9 cellular contexts compared by ENCODE assay signal in the genomic region with DNA sequence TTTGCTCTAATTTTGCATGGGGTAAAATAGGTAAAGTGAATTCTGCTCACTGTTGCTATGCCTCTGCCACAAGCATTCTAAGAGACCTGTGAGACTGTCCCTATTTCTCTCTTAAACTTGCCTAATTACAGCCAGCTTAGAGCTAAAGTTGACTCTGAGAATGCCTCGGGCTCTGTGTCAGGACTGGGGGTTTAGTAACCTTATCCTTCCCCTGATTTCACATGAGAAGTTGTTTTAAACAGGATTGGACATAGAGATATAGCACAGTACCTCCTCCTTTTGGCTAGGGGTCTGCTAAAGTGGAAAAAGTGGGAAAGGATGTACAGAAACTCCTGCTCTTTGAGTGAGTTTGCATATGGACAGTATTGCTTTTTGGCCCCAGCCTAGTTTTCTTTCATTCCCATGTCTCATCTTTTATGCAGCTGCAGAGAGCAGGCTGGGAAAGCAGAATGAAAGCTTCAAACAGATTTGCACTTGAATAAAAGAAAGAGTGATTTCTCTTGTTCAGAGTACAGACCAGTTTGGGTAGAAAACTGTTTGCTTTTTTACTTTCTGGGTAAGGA.
DNase-seq lines count a peak whose midpoint lies in the region; ATAC-seq and TF ChIP-seq lines count a peak whose summit lies in the region.
"Had no signal": no experiment of that assay in that cellular context is flagged by ENCODE, and none has a peak within 500 bp of the region (broad histone marks: within the 10 kb centered on the region; RNA-seq: fewer than 3 reads in every experiment).

No MANE protein-coding gene starts in this region.

- WGBS in HUES64, result 11% methylated on average over 1 of the region's 1 CpG
- WGBS in suprapubic skin, result 44% methylated on average over 1 of the region's 1 CpG

- peak; percentile 45 for ATAC-seq in left lobe of liver
- no peak for ATAC-seq in GM21786 (IDR thresholded peaks at IDR 0.05; ENCODE audit: unreplicated experiment)
- ATAC-seq in activated T-cell treated with anti-CD3 and anti-CD28 coated beads, Interleukin-2, amount 50 U/mL, for 72 hours (replicated peaks in 1 of 2), result no peak
- ATAC-seq in HG03432 (IDR thresholded peaks at IDR 0.05; ENCODE audit: unreplicated experiment), result no peak

- no peak for TF ChIP-seq CTCF in coronary artery (IDR thresholded peaks at IDR 0.05)
- TF ChIP-seq CTCF in suprapubic skin (IDR thresholded peaks at IDR 0.05), result no peak

- H3K9ac ChIP-seq in HUES64 (ENCODE audit: low read depth, low read length), result peak overlapping the region; percentile 9; the same call in 1 of the 2 replicates

- no peaks in the 10 kb centered on the region for H3K27me3 Mint-ChIP-seq in activated T-cell treated with anti-CD3 and anti-CD28 coated beads, Interleukin-2, amount 50 U/mL, for 72 hours (ENCODE audit: low read depth)

- H3K36me3 ChIP-seq in HUES64 (ENCODE audit: insufficient read depth, low read length) (no peaks in the 10 kb centered on the region), suprapubic skin (no peaks in the 10 kb centered on the region)

- peaks cover 70% of the 10 kb centered on the region for H3K4me1 ChIP-seq in HUES64 (ENCODE audit: insufficient read depth, low read length)
- H3K4me1 ChIP-seq in suprapubic skin, result peaks cover 64% of the 10 kb centered on the region

- H3K27ac ChIP-seq in HUES64 (ENCODE audit: low read depth, low read length) (peak overlapping the region; percentile 66), coronary artery (peak overlapping the region; percentile 83 to 89), suprapubic skin (peak overlapping the region; percentile 76)

- TF ChIP-seq EP300 in suprapubic skin (IDR thresholded peaks at IDR 0.05), result no peak

- TF ChIP-seq POLR2A in suprapubic skin (IDR thresholded peaks at IDR 0.05), result no peak

- DNase-seq in coronary artery (ENCODE audit: low spot score) (no peak), left lobe of liver (ENCODE audit: low spot score) (no peak), suprapubic skin (ENCODE audit: low spot score in 2 of 2) (no peak), SK-N-DZ (ENCODE audit: low spot score) (no peak)
- no peak for DNase-seq in activated T-cell treated with anti-CD3 and anti-CD28 coated beads, Interleukin-2, amount 50 U/mL, for 72 hours
- DNase-seq: activated T-cell treated with anti-CD3 and anti-CD28 coated beads for 4 hours had no signal

- no peak overlapping the region for H3K4me3 Mint-ChIP-seq in activated T-cell treated with anti-CD3 and anti-CD28 coated beads, Interleukin-2, amount 50 U/mL, for 72 hours

- H3K9me3 ChIP-seq in HUES64 (ENCODE audit: insufficient read depth, low read depth, low read length) (no peaks in the 10 kb centered on the region), suprapubic skin (no peaks in the 10 kb centered on the region)

- H3K27ac Mint-ChIP-seq in activated T-cell treated with anti-CD3 and anti-CD28 coated beads, Interleukin-2, amount 50 U/mL, for 72 hours, result no peak overlapping the region

- H3K9me3 Mint-ChIP-seq in activated T-cell treated with anti-CD3 and anti-CD28 coated beads, Interleukin-2, amount 50 U/mL, for 72 hours, result no peaks in the 10 kb centered on the region

- no peaks in the 10 kb centered on the region for H3K4me1 Mint-ChIP-seq in activated T-cell treated with anti-CD3 and anti-CD28 coated beads, Interleukin-2, amount 50 U/mL, for 72 hours (ENCODE audit: low read depth)

- no peaks in the 10 kb centered on the region for H3K36me3 Mint-ChIP-seq in activated T-cell treated with anti-CD3 and anti-CD28 coated beads, Interleukin-2, amount 50 U/mL, for 72 hours (ENCODE audit: insufficient read depth in 2 of 2)

- H3K27me3 ChIP-seq in HUES64 (ENCODE audit: insufficient read depth, low read length) (no peaks in the 10 kb centered on the region), suprapubic skin (no peaks in the 10 kb centered on the region)

- H3K4me3 ChIP-seq in HUES64 (ENCODE audit: low read length) (no peak overlapping the region), coronary artery (peak overlapping the region; percentile 17), suprapubic skin (no peak overlapping the region)
